11 cellular contexts compared by ENCODE assay signal in the genomic region with DNA sequence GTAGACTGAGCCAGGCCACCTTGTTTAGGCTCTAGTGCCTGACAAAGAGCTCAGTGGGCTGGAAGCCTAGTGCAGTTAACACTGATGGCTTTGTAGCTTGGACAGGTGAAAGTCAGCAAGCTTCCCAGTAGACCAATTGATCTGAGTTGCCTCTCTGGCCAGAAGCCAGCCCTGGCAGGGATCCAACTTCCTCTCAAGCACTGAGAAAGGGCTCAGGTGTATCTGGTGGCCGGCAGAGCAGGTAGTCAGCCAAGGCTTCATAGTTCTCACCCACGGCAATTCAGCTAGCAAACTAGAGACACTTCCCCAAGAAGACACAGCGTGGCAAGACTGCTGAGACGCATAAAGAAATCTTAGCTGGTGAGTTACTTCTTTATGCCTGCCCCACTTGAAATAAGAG. TPM values are rescaled to one million over a fixed set of nuclear protein-coding genes. Genes with fewer than 3 reads are reported as not detected.
DNase-seq lines count a peak whose midpoint lies in the region; ATAC-seq and TF ChIP-seq lines count a peak whose summit lies in the region.
"Had no signal": no experiment of that assay in that cellular context is flagged by ENCODE, and none has a peak within 500 bp of the region (broad histone marks: within the 10 kb centered on the region; RNA-seq: fewer than 3 reads in every experiment).

No MANE protein-coding gene starts in this region.

- no peak overlapping the region for H3K4me3 ChIP-seq in duodenal mucosa (ENCODE audit: low read depth in 1 of 2, low read length in 2 of 2)
- no peak overlapping the region for H3K4me3 ChIP-seq in effector memory CD4-positive, alpha-beta T cell (ENCODE audit: insufficient read depth, low read depth, low read length, poor library complexity, severe bottlenecking)

- no peak for TF ChIP-seq CTCF in type B pancreatic cell (conservative IDR thresholded peaks at IDR 0.05)

- peaks cover 3% of the 10 kb centered on the region for H3K4me1 Mint-ChIP-seq in activated CD8-positive, alpha-beta memory T cell treated with anti-CD3 and anti-CD28 coated beads, Interleukin-2, amount 10 ng/mL, durations not matched to agents 7 days and 5 days
- H3K4me1 Mint-ChIP-seq in type B pancreatic cell (ENCODE audit: unreplicated experiment): peaks cover 35% of the 10 kb centered on the region

- peak overlapping the region; percentile 5 for H3K27ac ChIP-seq in duodenal mucosa (ENCODE audit: low read depth, low read length)
- no peak overlapping the region for H3K27ac ChIP-seq in effector memory CD4-positive, alpha-beta T cell (ENCODE audit: insufficient read depth, low read length, poor library complexity, severe bottlenecking)

- peaks cover 11 to 15% of the 10 kb centered on the region in 2 donors for H3K4me1 ChIP-seq in duodenal mucosa (ENCODE audit: control insufficient read depth in 1 of 2, insufficient read depth in 2 of 2, low read length in 2 of 2)
- no peaks in the 10 kb centered on the region for H3K4me1 ChIP-seq in effector memory CD4-positive, alpha-beta T cell (ENCODE audit: control insufficient read depth, insufficient read depth, low read length, poor library complexity, severe bottlenecking)

- peak; percentile 43 for DNase-seq in activated CD8-positive, alpha-beta memory T cell treated with anti-CD3 and anti-CD28 coated beads for 24 hours
- DNase-seq in activated CD8-positive, alpha-beta memory T cell treated with anti-CD3 and anti-CD28 coated beads, Interleukin-2, amount 10 ng/mL, durations not matched to agents 7 days and 5 days: no peak
- peak; percentile 85 for DNase-seq in NCI-H345 treated with DMSO at 0.1 percent for 48 hours (lab: John Stamatoyannopoulos, UW; ENCODE audit: unreplicated experiment)
- peak; percentile 77 for DNase-seq in type B pancreatic cell (ENCODE audit: extremely low spot score, unreplicated experiment)
- DNase-seq in head of caudate nucleus: no peak
- no peak for DNase-seq in effector memory CD4-positive, alpha-beta T cell
- DNase-seq: aorta; stimulated activated CD4-positive, alpha-beta T cell treated with anti-CD3 and anti-CD28 coated beads, Interleukin-2, amount 100 ng/mL, for 48 hours; SW 1271 had no signal

- H3K36me3 Mint-ChIP-seq in activated CD8-positive, alpha-beta memory T cell treated with anti-CD3 and anti-CD28 coated beads, Interleukin-2, amount 10 ng/mL, durations not matched to agents 7 days and 5 days: no peaks in the 10 kb centered on the region
- H3K36me3 Mint-ChIP-seq in type B pancreatic cell: no peaks in the 10 kb centered on the region

- CTCF ChIA-PET in activated CD8-positive, alpha-beta memory T cell treated with anti-CD3 and anti-CD28 coated beads, Interleukin-2, amount 10 ng/mL, durations not matched to agents 7 days and 5 days (lab: Charles Lee): no interaction called here

- no peaks in the 10 kb centered on the region for H3K36me3 ChIP-seq in duodenal mucosa (ENCODE audit: control insufficient read depth in 1 of 2, insufficient read depth in 2 of 2, low read length in 2 of 2)
- no peaks in the 10 kb centered on the region for H3K36me3 ChIP-seq in effector memory CD4-positive, alpha-beta T cell (ENCODE audit: control insufficient read depth, insufficient read depth, low read length)

- H3K27ac Mint-ChIP-seq in activated CD8-positive, alpha-beta memory T cell treated with anti-CD3 and anti-CD28 coated beads, Interleukin-2, amount 10 ng/mL, durations not matched to agents 7 days and 5 days: no peak overlapping the region
- H3K27ac Mint-ChIP-seq in type B pancreatic cell: peak overlapping the region; percentile 21

- no peak for ATAC-seq in activated CD8-positive, alpha-beta memory T cell treated with anti-CD3 and anti-CD28 coated beads, Interleukin-2, amount 10 ng/mL, durations not matched to agents 7 days and 5 days
- no peak for ATAC-seq in GM21576 (IDR thresholded peaks at IDR 0.05; ENCODE audit: unreplicated experiment)

- no peaks in the 10 kb centered on the region for H3K9me3 Mint-ChIP-seq in activated CD8-positive, alpha-beta memory T cell treated with anti-CD3 and anti-CD28 coated beads, Interleukin-2, amount 10 ng/mL, durations not matched to agents 7 days and 5 days (ENCODE audit: low read depth)
- no peaks in the 10 kb centered on the region for H3K9me3 Mint-ChIP-seq in type B pancreatic cell

- no peak overlapping the region for H3K4me3 Mint-ChIP-seq in activated CD8-positive, alpha-beta memory T cell treated with anti-CD3 and anti-CD28 coated beads, Interleukin-2, amount 10 ng/mL, durations not matched to agents 7 days and 5 days
- H3K4me3 Mint-ChIP-seq in type B pancreatic cell: no peak overlapping the region

- H3K9me3 ChIP-seq in duodenal mucosa (ENCODE audit: control insufficient read depth in 1 of 2, low read length in 2 of 2): no peaks in the 10 kb centered on the region
- H3K9me3 ChIP-seq in effector memory CD4-positive, alpha-beta T cell (ENCODE audit: control insufficient read depth, low read length): no peaks in the 10 kb centered on the region

- intact Hi-C loops in head of caudate nucleus (cut with DNase I): no loop called here

- H3K27me3 ChIP-seq in duodenal mucosa (ENCODE audit: control insufficient read depth in 1 of 2, insufficient read depth in 2 of 2, low read length in 2 of 2): no peaks in the 10 kb centered on the region
- no peaks in the 10 kb centered on the region for H3K27me3 ChIP-seq in effector memory CD4-positive, alpha-beta T cell (replicated peaks; ENCODE audit: control insufficient read depth, insufficient read depth, low read length, poor library complexity, severe bottlenecking)

- H3K9ac ChIP-seq in duodenal mucosa (ENCODE audit: low read depth in 1 of 2, low read length in 2 of 2): no peak overlapping the region

- H3K27me3 Mint-ChIP-seq in activated CD8-positive, alpha-beta memory T cell treated with anti-CD3 and anti-CD28 coated beads, Interleukin-2, amount 10 ng/mL, durations not matched to agents 7 days and 5 days: peaks cover 40% of the 10 kb centered on the region
- H3K27me3 Mint-ChIP-seq in type B pancreatic cell: peaks cover 9% of the 10 kb centered on the region

RNA-seq across cellular contexts. Expression of a gene that starts 8.3 kb away (rescaled TPM):
- total RNA-seq in activated CD8-positive, alpha-beta memory T cell treated with anti-CD3 and anti-CD28 coated beads, Interleukin-2, amount 10 ng/mL, durations not matched to agents 7 days and 5 days: under 1 TPM in 1 of 2 experiments, not detected in 1; 0.12 TPM
- 4.7 and 5.5 TPM in 2 replicates for total RNA-seq in type B pancreatic cell (ENCODE audit: low replicate concordance)

Comparison
In these comparisons a context has a peak if more than half of its experiments do, and no peak if none do; other contexts are left out.
1. DNase-seq: peak in activated CD8-positive, alpha-beta memory T cell treated with anti-CD3 and anti-CD28 coated beads for 24 hours (single experiment), NCI-H345 treated with DMSO at 0.1 percent for 48 hours (single experiment) and type B pancreatic cell (single experiment); none in activated CD8-positive, alpha-beta memory T cell treated with anti-CD3 and anti-CD28 coated beads, Interleukin-2, amount 10 ng/mL, durations not matched to agents 7 days and 5 days (single experiment), head of caudate nucleus (0 of 42) and effector memory CD4-positive, alpha-beta T cell (0 of 3).